31 cellular contexts compared by ENCODE assay signal in the genomic region with DNA sequence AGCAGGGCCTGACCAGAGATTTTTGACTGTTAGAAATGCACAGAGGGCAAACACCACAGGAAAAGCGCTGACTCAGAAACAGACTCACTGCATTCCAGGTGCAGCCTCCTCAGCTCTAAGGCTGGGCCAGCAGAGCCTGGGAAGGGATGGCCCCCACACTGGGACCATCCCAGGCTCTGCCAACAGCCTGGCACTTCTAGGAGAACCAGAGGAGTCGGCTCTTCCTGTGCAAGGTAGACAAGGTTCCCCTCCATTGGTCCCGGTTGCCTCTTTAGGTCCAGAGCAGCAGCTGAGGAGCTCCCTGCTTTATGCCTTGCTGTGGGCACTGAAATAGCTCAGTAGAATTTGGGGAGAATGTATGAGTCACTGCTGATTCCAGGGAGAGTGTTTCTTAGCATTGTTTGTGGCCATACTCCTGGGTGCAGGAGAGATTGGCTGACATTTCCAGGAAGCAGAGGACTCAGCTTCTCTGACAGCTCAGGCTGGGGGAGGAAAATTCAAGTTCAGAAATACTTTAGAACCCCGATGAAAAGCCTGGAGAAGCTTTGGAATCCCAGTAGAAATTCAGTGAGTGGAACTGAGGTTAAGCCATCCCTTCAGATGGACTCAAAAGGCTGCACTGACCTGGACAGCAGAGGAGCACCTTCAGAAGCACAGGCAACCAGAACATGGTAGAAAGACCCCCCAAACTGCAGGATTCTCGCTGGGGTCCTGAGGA. TPM values are rescaled to one million over a fixed set of nuclear protein-coding genes. Genes with fewer than 3 reads are reported as not detected.
DNase-seq lines count a peak whose midpoint lies in the region; ATAC-seq, FAIRE-seq and TF ChIP-seq lines count a peak whose summit lies in the region.
"Had no signal": no experiment of that assay in that cellular context is flagged by ENCODE, and none has a peak within 500 bp of the region (broad histone marks: within the 10 kb centered on the region; RNA-seq: fewer than 3 reads in every experiment).

No MANE protein-coding gene starts in this region.

- intact Hi-C loops in HepG2 (cut with micrococcal nuclease; ENCODE audit: unreplicated experiment), result no loop called here
- intact Hi-C loops in right lobe of liver (cut with DNase I), result no loop called here
- intact Hi-C loops in PC-9 (cut with micrococcal nuclease; ENCODE audit: unreplicated experiment), result no loop called here

- FAIRE-seq in HepG2 (lab: Jason Lieb, UNC) (no peak), urothelium cell line (lab: Jason Lieb, UNC) (no peak)
- FAIRE-seq: GM12892 had no signal

- no peak for ATAC-seq in HepG2
- ATAC-seq in right lobe of liver, result no peak
- ATAC-seq in RWPE2 (ENCODE audit: low read depth), result peak; percentile 88
- ATAC-seq in HG02759 (IDR thresholded peaks at IDR 0.05; ENCODE audit: unreplicated experiment), result no peak
- ATAC-seq in HG02970 (IDR thresholded peaks at IDR 0.05; ENCODE audit: low FRiP score, unreplicated experiment), result no peak
- ATAC-seq: activated CD8-positive, alpha-beta T cell treated with anti-CD3 and anti-CD28 coated beads for 36 hours; activated naive CD4-positive, alpha-beta T cell treated with anti-CD3 and anti-CD28 coated beads, Interleukin-2, amount 50 U/mL, for 72 hours; activated T-cell treated with anti-CD3 and anti-CD28 coated beads, Interleukin-2, amount 50 U/mL, for 72 hours; body of pancreas; WTC11 had no signal

- TF ChIP-seq EP300 in HepG2 (IDR thresholded peaks at IDR 0.05; ENCODE audit: low read depth in 2 of 2, low read length in 2 of 2), result no peak
- TF ChIP-seq EP300 in HepG2 (CRISPR knock-in tag; IDR thresholded peaks at IDR 0.05; ENCODE audit: borderline replicate concordance), result no peak

- H3K79me2 ChIP-seq in HepG2 (ENCODE audit: insufficient read depth, low read length) (no peaks in the 10 kb centered on the region), PC-9 (ENCODE audit: low read depth) (no peaks in the 10 kb centered on the region)
- H3K79me2 ChIP-seq: hepatocyte had no signal

- no peak overlapping the region for H3K4me2 ChIP-seq in HepG2 (ENCODE audit: low read depth, low read length)
- H3K4me2 ChIP-seq in PC-9, result no peak overlapping the region
- H3K4me2 ChIP-seq: hepatocyte had no signal

- no peaks in the 10 kb centered on the region for H4K20me1 ChIP-seq in HepG2 (ENCODE audit: insufficient read depth, low read length)
- H4K20me1 ChIP-seq in PC-9 (ENCODE audit: insufficient read depth), result no peaks in the 10 kb centered on the region

- DNase-seq in HepG2 (ENCODE audit: low spot score) (no peak), right lobe of liver (no peak), RWPE2 (ENCODE audit: low spot score) (no peak), fibroblast of the aortic adventitia (ENCODE audit: low read depth) (peak; percentile 54), urothelium cell line (ENCODE audit: low spot score) (peak; percentile 71), PC-9 (no peak)
- DNase-seq: 8988T; activated CD8-positive, alpha-beta T cell treated with anti-CD3 and anti-CD28 coated beads for 36 hours; activated T-cell treated with anti-CD3 and anti-CD28 coated beads, Interleukin-2, amount 50 U/mL, for 72 hours; body of pancreas; DMS 273 treated with DMSO at 0.1 percent for 48 hours; HFFc6; left cardiac atrium; midbrain; NCI-H1105; NCI-H2081 treated with DMSO at 0.1 percent for 48 hours; NCI-H524; SIG-M5; stimulated activated CD4-positive, alpha-beta T cell treated with anti-CD3 and anti-CD28 coated beads, Interleukin-4, amount 100 ng/mL, for 24 hours; T-helper 2 cell; uterus had no signal

- H2AFZ ChIP-seq in HepG2 (ENCODE audit: low read length) (no peak overlapping the region), PC-9 (no peak overlapping the region)
- H2AFZ ChIP-seq: hepatocyte had no signal

- H3K9me2 ChIP-seq in PC-9 (ENCODE audit: insufficient read depth), result no peaks in the 10 kb centered on the region

- POLR2A ChIA-PET in HepG2 (lab: Yijun Ruan, JAX) (no interaction called here), PC-9 (lab: Charles Lee; ENCODE audit: unreplicated experiment) (no interaction called here)

- in situ Hi-C loops in HepG2 (cut with HindIII; ENCODE audit: extremely low pct_ligation_motif_present, low pct_unique_long_range_greater_than_20kb), result no loop called here

- 19% methylated on average over 4 of the region's 5 CpGs for WGBS in HepG2 (ENCODE audit: low lambda C conversion rate)
- WGBS in right lobe of liver (ENCODE audit: insufficient coverage, low coverage, low lambda C conversion rate, missing lambda C conversion rate), result 14% methylated on average over 1 of the region's 5 CpGs

- no peak overlapping the region for H3K4me3 ChIP-seq in HepG2 (replicated peaks in 1 of 3; ENCODE audit: insufficient read depth in 1 of 3, low read depth in 2 of 3, low read length in 3 of 3)
- H3K4me3 ChIP-seq in right lobe of liver, result no peak overlapping the region
- H3K4me3 ChIP-seq in RWPE2 (ENCODE audit: severe bottlenecking), result no peak overlapping the region
- H3K4me3 ChIP-seq in fibroblast of the aortic adventitia (ENCODE audit: low read depth, low read length), result no peak overlapping the region
- H3K4me3 ChIP-seq in PC-9, result no peak overlapping the region
- H3K4me3 ChIP-seq: body of pancreas, hepatocyte, skin epidermis, uterus had no signal

- TF ChIP-seq CTCF in HepG2 (CRISPR knock-in tag; IDR thresholded peaks at IDR 0.05) (no peak), right lobe of liver (IDR thresholded peaks at IDR 0.05) (no peak), RWPE2 (IDR thresholded peaks at IDR 0.05; ENCODE audit: poor library complexity, severe bottlenecking) (no peak), fibroblast of the aortic adventitia (IDR thresholded peaks at IDR 0.05; ENCODE audit: insufficient read depth, low read length) (no peak), PC-9 (conservative IDR thresholded peaks at IDR 0.05) (no peak)

- H3K9me3 ChIP-seq in HepG2 (ENCODE audit: low read length) (no peaks in the 10 kb centered on the region), right lobe of liver (no peaks in the 10 kb centered on the region), RWPE2 (ENCODE audit: severe bottlenecking) (no peaks in the 10 kb centered on the region), PC-9 (ENCODE audit: insufficient read depth, low read depth) (no peaks in the 10 kb centered on the region)
- H3K9me3 ChIP-seq: body of pancreas, uterus had no signal

- TF ChIP-seq POLR2A in HepG2 (IDR thresholded peaks at IDR 0.05; ENCODE audit: insufficient read depth in 1 of 2, low read depth in 2 of 2, low read length in 2 of 2) (no peak), right lobe of liver (IDR thresholded peaks at IDR 0.05) (no peak)

- H3K36me3 ChIP-seq in HepG2 (replicated peaks in 1 of 2; ENCODE audit: control insufficient read depth in 1 of 2, insufficient read depth in 2 of 2, low read length in 2 of 2) (no peaks in the 10 kb centered on the region), right lobe of liver (no peaks in the 10 kb centered on the region), RWPE2 (ENCODE audit: low read depth) (no peaks in the 10 kb centered on the region), PC-9 (ENCODE audit: low read depth) (no peaks in the 10 kb centered on the region)
- H3K36me3 ChIP-seq: uterus had no signal

- H3K27ac ChIP-seq in HepG2 (ENCODE audit: extremely low read length, insufficient read depth, low read length), result no peak overlapping the region
- H3K27ac ChIP-seq in right lobe of liver, result no peak overlapping the region
- peak overlapping the region; percentile 60 for H3K27ac ChIP-seq in RWPE2 (ENCODE audit: poor library complexity, severe bottlenecking)
- H3K27ac ChIP-seq in PC-9, result no peak overlapping the region
- H3K27ac ChIP-seq: body of pancreas, C4-2B, hepatocyte, skin epidermis, uterus had no signal

- H3K27me3 ChIP-seq in HepG2 (ENCODE audit: control insufficient read depth in 1 of 2, insufficient read depth in 2 of 2, low read length in 2 of 2) (peaks cover 1 to 3% of the 10 kb centered on the region in 2 experiments; a peak in 2 of 5 replicates), right lobe of liver (no peaks in the 10 kb centered on the region), RWPE2 (ENCODE audit: insufficient read depth, poor library complexity, severe bottlenecking) (no peaks in the 10 kb centered on the region), PC-9 (ENCODE audit: insufficient read depth, low read depth) (peaks cover 2% of the 10 kb centered on the region; the same call in 1 of the 2 replicates)
- H3K27me3 ChIP-seq: body of pancreas, hepatocyte, uterus had no signal

- CTCF ChIA-PET in HepG2 (lab: Yijun Ruan, JAX; ENCODE audit: low intra/inter-chr PET ratio, low total read pairs), result no interaction called here
- CTCF ChIA-PET in PC-9 (lab: Charles Lee), result no interaction called here

- no peak for TF ChIP-seq RAD21 in HepG2 (CRISPR knock-in tag; IDR thresholded peaks at IDR 0.05)

- H3K4me1 ChIP-seq in HepG2 (ENCODE audit: insufficient read depth, low read length) (no peaks in the 10 kb centered on the region), right lobe of liver (no peaks in the 10 kb centered on the region), RWPE2 (ENCODE audit: insufficient read depth, poor library complexity, severe bottlenecking) (no peaks in the 10 kb centered on the region), PC-9 (replicated peaks; ENCODE audit: insufficient read depth) (no peaks in the 10 kb centered on the region)
- H3K4me1 ChIP-seq: body of pancreas, uterus had no signal

- H3K9ac ChIP-seq in HepG2 (ENCODE audit: insufficient read depth, low read depth, low read length), result no peak overlapping the region

- no peaks in the 10 kb centered on the region for H3F3A ChIP-seq in PC-9 (ENCODE audit: insufficient read depth, low read depth)

- BruUV-seq in HepG2 (replicated peaks; lab: Mats Ljungman, UMichigan) (no TSS peak), PC-9 (replicated peaks; lab: Mats Ljungman, UMichigan) (no TSS peak)

RNA-seq across cellular contexts. Expression of gene PRAMEF1, which starts 19.7 kb away (rescaled TPM):
- total RNA-seq in HepG2 (2016; rRNA removed; fragmentation: Illumina TruSeq; extraction: Trizol) (not detected in 2 replicates), right lobe of liver (not detected), fibroblast of the aortic adventitia (ENCODE audit: low replicate concordance) (not detected in 2 replicates), PC-9 (2021) (not detected in 2 replicates)
- not detected in 2 replicates for total RNA-seq in HepG2 (2016; cell fraction: cytosol; rRNA removed; fragmentation: Illumina TruSeq; extraction: Trizol; ENCODE audit: low read depth)
- total RNA-seq in HepG2 (2016; cell fraction: insoluble cytoplasmic fraction; rRNA removed; fragmentation: Illumina TruSeq; extraction: Trizol), result not detected in 2 replicates
- not detected in 2 replicates for total RNA-seq in HepG2 (2016; cell fraction: membrane; rRNA removed; fragmentation: Illumina TruSeq; extraction: Trizol)
- total RNA-seq in HepG2 (2016; cell fraction: nucleus; rRNA removed; fragmentation: Illumina TruSeq; extraction: Trizol), result not detected in 2 replicates
- polyA plus RNA-seq in HepG2 (2011; rRNA removed), result not detected in 2 replicates
- not detected in 2 replicates for polyA plus RNA-seq in HepG2 (2011; cell fraction: cytosol; rRNA removed)
- not detected in 2 replicates for polyA plus RNA-seq in HepG2 (2011; cell fraction: nucleus; rRNA removed)
- not detected in 2 replicates for polyA plus RNA-seq in HepG2 (2012)
- not detected in 2 replicates for polyA plus RNA-seq in HepG2 (2016; cell fraction: cytosol; fragmentation: Illumina TruSeq; extraction: Trizol; ENCODE audit: low read depth)
- polyA plus RNA-seq in HepG2 (2016; cell fraction: insoluble cytoplasmic fraction; fragmentation: Illumina TruSeq; extraction: Trizol; ENCODE audit: low read depth), result not detected in 2 replicates
- not detected in 2 replicates for polyA plus RNA-seq in HepG2 (2016; cell fraction: membrane; fragmentation: Illumina TruSeq; extraction: Trizol; ENCODE audit: low read depth)
- polyA plus RNA-seq in HepG2 (2016; cell fraction: nucleus; fragmentation: Illumina TruSeq; extraction: Trizol; ENCODE audit: insufficient read depth, low read depth), result not detected in 2 replicates
- not detected in 2 replicates for polyA minus RNA-seq in HepG2 (2011; rRNA and poly(A)+ RNA removed; ENCODE audit: low replicate concordance)
- polyA minus RNA-seq in HepG2 (2011; cell fraction: cytosol; rRNA and poly(A)+ RNA removed), result not detected in 2 replicates
- not detected in 2 replicates for polyA minus RNA-seq in HepG2 (2011; cell fraction: nucleus; rRNA and poly(A)+ RNA removed)
- total RNA-seq: activated CD8-positive, alpha-beta T cell treated with anti-CD3 and anti-CD28 coated beads for 36 hours; activated naive CD4-positive, alpha-beta T cell treated with anti-CD3 and anti-CD28 coated beads, Interleukin-2, amount 50 U/mL, for 72 hours; activated T-cell treated with anti-CD3 and anti-CD28 coated beads, Interleukin-2, amount 50 U/mL, for 72 hours; body of pancreas; hepatocyte; HFFc6; left cardiac atrium; posterior vena cava; uterus; WTC11 had no signal
- polyA plus RNA-seq: hepatocyte, neural cell had no signal

RNA-seq across cellular contexts. Expression of gene PRAMEF11, which starts 20.4 kb away (rescaled TPM):
- total RNA-seq in HepG2 (2016; rRNA removed; fragmentation: Illumina TruSeq; extraction: Trizol), result not detected in 2 replicates
- total RNA-seq in HepG2 (2016; cell fraction: cytosol; rRNA removed; fragmentation: Illumina TruSeq; extraction: Trizol; ENCODE audit: low read depth), result not detected in 2 replicates
- total RNA-seq in HepG2 (2016; cell fraction: insoluble cytoplasmic fraction; rRNA removed; fragmentation: Illumina TruSeq; extraction: Trizol), result not detected in 2 replicates
- not detected in 2 replicates for total RNA-seq in HepG2 (2016; cell fraction: membrane; rRNA removed; fragmentation: Illumina TruSeq; extraction: Trizol)
- total RNA-seq in HepG2 (2016; cell fraction: nucleus; rRNA removed; fragmentation: Illumina TruSeq; extraction: Trizol), result not detected in 2 replicates
- polyA plus RNA-seq in HepG2 (2011; rRNA removed), result not detected in 2 replicates
- polyA plus RNA-seq in HepG2 (2011; cell fraction: cytosol; rRNA removed), result not detected in 2 replicates
- polyA plus RNA-seq in HepG2 (2011; cell fraction: nucleus; rRNA removed), result not detected in 2 replicates
- polyA plus RNA-seq in HepG2 (2012), result not detected in 2 replicates
- not detected in 2 replicates for polyA plus RNA-seq in HepG2 (2016; cell fraction: cytosol; fragmentation: Illumina TruSeq; extraction: Trizol; ENCODE audit: low read depth)
- not detected in 2 replicates for polyA plus RNA-seq in HepG2 (2016; cell fraction: insoluble cytoplasmic fraction; fragmentation: Illumina TruSeq; extraction: Trizol; ENCODE audit: low read depth)
- polyA plus RNA-seq in HepG2 (2016; cell fraction: membrane; fragmentation: Illumina TruSeq; extraction: Trizol; ENCODE audit: low read depth), result not detected in 2 replicates
- not detected in 2 replicates for polyA plus RNA-seq in HepG2 (2016; cell fraction: nucleus; fragmentation: Illumina TruSeq; extraction: Trizol; ENCODE audit: insufficient read depth, low read depth)
- polyA minus RNA-seq in HepG2 (2011; rRNA and poly(A)+ RNA removed; ENCODE audit: low replicate concordance), result not detected in 2 replicates
- polyA minus RNA-seq in HepG2 (2011; cell fraction: cytosol; rRNA and poly(A)+ RNA removed), result not detected in 2 replicates
- polyA minus RNA-seq in HepG2 (2011; cell fraction: nucleus; rRNA and poly(A)+ RNA removed), result not detected in 2 replicates
- total RNA-seq in right lobe of liver, result not detected
- total RNA-seq in fibroblast of the aortic adventitia (ENCODE audit: low replicate concordance), result not detected in 2 replicates
- not detected in 2 replicates for total RNA-seq in PC-9 (2021)
- total RNA-seq: activated CD8-positive, alpha-beta T cell treated with anti-CD3 and anti-CD28 coated beads for 36 hours; activated naive CD4-positive, alpha-beta T cell treated with anti-CD3 and anti-CD28 coated beads, Interleukin-2, amount 50 U/mL, for 72 hours; activated T-cell treated with anti-CD3 and anti-CD28 coated beads, Interleukin-2, amount 50 U/mL, for 72 hours; body of pancreas; hepatocyte; HFFc6; left cardiac atrium; posterior vena cava; uterus; WTC11 had no signal
- polyA plus RNA-seq: hepatocyte, neural cell had no signal

RNA-seq across cellular contexts. Expression of gene PRAMEF12, which starts 37.3 kb away (rescaled TPM):
- total RNA-seq in HepG2 (2016; rRNA removed; fragmentation: Illumina TruSeq; extraction: Trizol) (not detected in 2 replicates), right lobe of liver (not detected), fibroblast of the aortic adventitia (ENCODE audit: low replicate concordance) (not detected in 2 replicates), PC-9 (2021) (not detected in 2 replicates)
- total RNA-seq in HepG2 (2016; cell fraction: cytosol; rRNA removed; fragmentation: Illumina TruSeq; extraction: Trizol; ENCODE audit: low read depth), result not detected in 2 replicates
- not detected in 2 replicates for total RNA-seq in HepG2 (2016; cell fraction: insoluble cytoplasmic fraction; rRNA removed; fragmentation: Illumina TruSeq; extraction: Trizol)
- not detected in 2 replicates for total RNA-seq in HepG2 (2016; cell fraction: membrane; rRNA removed; fragmentation: Illumina TruSeq; extraction: Trizol)
- total RNA-seq in HepG2 (2016; cell fraction: nucleus; rRNA removed; fragmentation: Illumina TruSeq; extraction: Trizol), result not detected in 2 replicates
- not detected in 2 replicates for polyA plus RNA-seq in HepG2 (2011; rRNA removed)
- polyA plus RNA-seq in HepG2 (2011; cell fraction: cytosol; rRNA removed), result not detected in 2 replicates
- polyA plus RNA-seq in HepG2 (2011; cell fraction: nucleus; rRNA removed), result not detected in 2 replicates
- not detected in 2 replicates for polyA plus RNA-seq in HepG2 (2012)
- polyA plus RNA-seq in HepG2 (2016; cell fraction: cytosol; fragmentation: Illumina TruSeq; extraction: Trizol; ENCODE audit: low read depth), result not detected in 2 replicates
- polyA plus RNA-seq in HepG2 (2016; cell fraction: insoluble cytoplasmic fraction; fragmentation: Illumina TruSeq; extraction: Trizol; ENCODE audit: low read depth), result not detected in 2 replicates
- not detected in 2 replicates for polyA plus RNA-seq in HepG2 (2016; cell fraction: membrane; fragmentation: Illumina TruSeq; extraction: Trizol; ENCODE audit: low read depth)
- not detected in 2 replicates for polyA plus RNA-seq in HepG2 (2016; cell fraction: nucleus; fragmentation: Illumina TruSeq; extraction: Trizol; ENCODE audit: insufficient read depth, low read depth)
- polyA minus RNA-seq in HepG2 (2011; rRNA and poly(A)+ RNA removed; ENCODE audit: low replicate concordance), result not detected in 2 replicates
- not detected in 2 replicates for polyA minus RNA-seq in HepG2 (2011; cell fraction: cytosol; rRNA and poly(A)+ RNA removed)
- not detected in 2 replicates for polyA minus RNA-seq in HepG2 (2011; cell fraction: nucleus; rRNA and poly(A)+ RNA removed)
- total RNA-seq: activated CD8-positive, alpha-beta T cell treated with anti-CD3 and anti-CD28 coated beads for 36 hours; activated naive CD4-positive, alpha-beta T cell treated with anti-CD3 and anti-CD28 coated beads, Interleukin-2, amount 50 U/mL, for 72 hours; activated T-cell treated with anti-CD3 and anti-CD28 coated beads, Interleukin-2, amount 50 U/mL, for 72 hours; body of pancreas; hepatocyte; HFFc6; left cardiac atrium; posterior vena cava; uterus; WTC11 had no signal
- polyA plus RNA-seq: hepatocyte, neural cell had no signal

RNA-seq across cellular contexts. Expression of gene HNRNPCL1, which starts 37.7 kb away (rescaled TPM):
- total RNA-seq in HepG2 (2016; rRNA removed; fragmentation: Illumina TruSeq; extraction: Trizol) (0.18 TPM in 1 of 2 replicates, not detected in the other), right lobe of liver (not detected), fibroblast of the aortic adventitia (ENCODE audit: low replicate concordance) (not detected in 2 replicates), PC-9 (2021) (not detected in 2 replicates)
- not detected in 2 replicates for total RNA-seq in HepG2 (2016; cell fraction: cytosol; rRNA removed; fragmentation: Illumina TruSeq; extraction: Trizol; ENCODE audit: low read depth)
- total RNA-seq in HepG2 (2016; cell fraction: insoluble cytoplasmic fraction; rRNA removed; fragmentation: Illumina TruSeq; extraction: Trizol), result not detected in 2 replicates
- not detected in 2 replicates for total RNA-seq in HepG2 (2016; cell fraction: membrane; rRNA removed; fragmentation: Illumina TruSeq; extraction: Trizol)
- total RNA-seq in HepG2 (2016; cell fraction: nucleus; rRNA removed; fragmentation: Illumina TruSeq; extraction: Trizol), result not detected in 2 replicates
- not detected in 2 replicates for polyA plus RNA-seq in HepG2 (2011; rRNA removed)
- polyA plus RNA-seq in HepG2 (2011; cell fraction: cytosol; rRNA removed), result not detected in 2 replicates
- polyA plus RNA-seq in HepG2 (2011; cell fraction: nucleus; rRNA removed), result not detected in 2 replicates
- not detected in 2 replicates for polyA plus RNA-seq in HepG2 (2012)
- polyA plus RNA-seq in HepG2 (2016; cell fraction: cytosol; fragmentation: Illumina TruSeq; extraction: Trizol; ENCODE audit: low read depth), result not detected in 2 replicates
- polyA plus RNA-seq in HepG2 (2016; cell fraction: insoluble cytoplasmic fraction; fragmentation: Illumina TruSeq; extraction: Trizol; ENCODE audit: low read depth), result not detected in 2 replicates
- not detected in 2 replicates for polyA plus RNA-seq in HepG2 (2016; cell fraction: membrane; fragmentation: Illumina TruSeq; extraction: Trizol; ENCODE audit: low read depth)
- not detected in 2 replicates for polyA plus RNA-seq in HepG2 (2016; cell fraction: nucleus; fragmentation: Illumina TruSeq; extraction: Trizol; ENCODE audit: insufficient read depth, low read depth)
- polyA minus RNA-seq in HepG2 (2011; rRNA and poly(A)+ RNA removed; ENCODE audit: low replicate concordance), result not detected in 2 replicates
- polyA minus RNA-seq in HepG2 (2011; cell fraction: cytosol; rRNA and poly(A)+ RNA removed), result not detected in 2 replicates
- not detected in 2 replicates for polyA minus RNA-seq in HepG2 (2011; cell fraction: nucleus; rRNA and poly(A)+ RNA removed)
- total RNA-seq: activated CD8-positive, alpha-beta T cell treated with anti-CD3 and anti-CD28 coated beads for 36 hours; activated naive CD4-positive, alpha-beta T cell treated with anti-CD3 and anti-CD28 coated beads, Interleukin-2, amount 50 U/mL, for 72 hours; activated T-cell treated with anti-CD3 and anti-CD28 coated beads, Interleukin-2, amount 50 U/mL, for 72 hours; body of pancreas; hepatocyte; HFFc6; left cardiac atrium; posterior vena cava; uterus; WTC11 had no signal
- polyA plus RNA-seq: hepatocyte, neural cell had no signal

RNA-seq across cellular contexts. Expression of gene PRAMEF2, which starts 46.0 kb away (rescaled TPM):
- not detected in 2 replicates for total RNA-seq in HepG2 (2016; rRNA removed; fragmentation: Illumina TruSeq; extraction: Trizol)
- total RNA-seq in HepG2 (2016; cell fraction: cytosol; rRNA removed; fragmentation: Illumina TruSeq; extraction: Trizol; ENCODE audit: low read depth), result not detected in 2 replicates
- total RNA-seq in HepG2 (2016; cell fraction: insoluble cytoplasmic fraction; rRNA removed; fragmentation: Illumina TruSeq; extraction: Trizol), result not detected in 2 replicates
- total RNA-seq in HepG2 (2016; cell fraction: membrane; rRNA removed; fragmentation: Illumina TruSeq; extraction: Trizol), result not detected in 2 replicates
- not detected in 2 replicates for total RNA-seq in HepG2 (2016; cell fraction: nucleus; rRNA removed; fragmentation: Illumina TruSeq; extraction: Trizol)
- polyA plus RNA-seq in HepG2 (2011; rRNA removed), result not detected in 2 replicates
- polyA plus RNA-seq in HepG2 (2011; cell fraction: cytosol; rRNA removed), result not detected in 2 replicates
- polyA plus RNA-seq in HepG2 (2011; cell fraction: nucleus; rRNA removed), result not detected in 2 replicates
- polyA plus RNA-seq in HepG2 (2012), result not detected in 2 replicates
- not detected in 2 replicates for polyA plus RNA-seq in HepG2 (2016; cell fraction: cytosol; fragmentation: Illumina TruSeq; extraction: Trizol; ENCODE audit: low read depth)
- not detected in 2 replicates for polyA plus RNA-seq in HepG2 (2016; cell fraction: insoluble cytoplasmic fraction; fragmentation: Illumina TruSeq; extraction: Trizol; ENCODE audit: low read depth)
- polyA plus RNA-seq in HepG2 (2016; cell fraction: membrane; fragmentation: Illumina TruSeq; extraction: Trizol; ENCODE audit: low read depth), result not detected in 2 replicates
- polyA plus RNA-seq in HepG2 (2016; cell fraction: nucleus; fragmentation: Illumina TruSeq; extraction: Trizol; ENCODE audit: insufficient read depth, low read depth), result not detected in 2 replicates
- not detected in 2 replicates for polyA minus RNA-seq in HepG2 (2011; rRNA and poly(A)+ RNA removed; ENCODE audit: low replicate concordance)
- not detected in 2 replicates for polyA minus RNA-seq in HepG2 (2011; cell fraction: cytosol; rRNA and poly(A)+ RNA removed)
- polyA minus RNA-seq in HepG2 (2011; cell fraction: nucleus; rRNA and poly(A)+ RNA removed), result not detected in 2 replicates
- not detected for total RNA-seq in right lobe of liver
- total RNA-seq in fibroblast of the aortic adventitia (ENCODE audit: low replicate concordance), result not detected in 2 replicates
- total RNA-seq in PC-9 (2021), result not detected in 2 replicates
- total RNA-seq: activated CD8-positive, alpha-beta T cell treated with anti-CD3 and anti-CD28 coated beads for 36 hours; activated naive CD4-positive, alpha-beta T cell treated with anti-CD3 and anti-CD28 coated beads, Interleukin-2, amount 50 U/mL, for 72 hours; activated T-cell treated with anti-CD3 and anti-CD28 coated beads, Interleukin-2, amount 50 U/mL, for 72 hours; body of pancreas; hepatocyte; HFFc6; left cardiac atrium; posterior vena cava; uterus; WTC11 had no signal
- polyA plus RNA-seq: hepatocyte, neural cell had no signal

Comparison
In these comparisons a context has a peak if more than half of its experiments do, and no peak if none do; other contexts are left out.
1. DNase-seq: peak in fibroblast of the aortic adventitia (single experiment) and urothelium cell line (single experiment); none in HepG2 (single experiment), right lobe of liver (0 of 3), RWPE2 (single experiment) and PC-9 (0 of 2).